9 cellular contexts compared by ENCODE assay signal in genomic region chr3:14598143-14598569, GRCh38. TPM values are rescaled to one million over a fixed set of nuclear protein-coding genes. Genes with fewer than 3 reads are reported as not detected.
DNase-seq lines count a peak whose midpoint lies in the region; ATAC-seq, FAIRE-seq and TF ChIP-seq lines count a peak whose summit lies in the region.
"Had no signal": no experiment of that assay in that cellular context is flagged by ENCODE, and none has a peak within 500 bp of the region (broad histone marks: within the 10 kb centered on the region; RNA-seq: fewer than 3 reads in every experiment).

No MANE protein-coding gene starts in this region.

- no peak overlapping the region for H3K4me3 ChIP-seq in Peyer's patch
- H3K4me3 ChIP-seq: upper lobe of left lung had no signal

- H3K4me3 Mint-ChIP-seq in activated naive CD4-positive, alpha-beta T cell treated with anti-CD3 and anti-CD28 coated beads for 36 hours = no peak overlapping the region

- peaks cover 0 to 8% of the 10 kb centered on the region in 2 donors for H3K27me3 ChIP-seq in Peyer's patch

- no peak overlapping the region for H3K27ac Mint-ChIP-seq in activated naive CD4-positive, alpha-beta T cell treated with anti-CD3 and anti-CD28 coated beads for 36 hours

- no peak overlapping the region for H3K27ac ChIP-seq in Peyer's patch
- H3K27ac ChIP-seq: upper lobe of left lung had no signal

- no peak for TF ChIP-seq CTCF in Peyer's patch (IDR thresholded peaks at IDR 0.05)

- FAIRE-seq in GM12891 (lab: Jason Lieb, UNC) = peak; percentile 65

- H3K36me3 Mint-ChIP-seq in activated naive CD4-positive, alpha-beta T cell treated with anti-CD3 and anti-CD28 coated beads for 36 hours (ENCODE audit: low read depth) = no peaks in the 10 kb centered on the region

- ATAC-seq in HG03159 (IDR thresholded peaks at IDR 0.05; ENCODE audit: unreplicated experiment) (no peak), GM19467 (IDR thresholded peaks at IDR 0.05; ENCODE audit: unreplicated experiment) (no peak)

- intact Hi-C loops in activated naive CD4-positive, alpha-beta T cell treated with anti-CD3 and anti-CD28 coated beads for 36 hours (cut with micrococcal nuclease) = loop anchor here (1.0 kb wide), 1 partner anchor 53 kb away; the partner anchor contains the start of gene CCDC174

- H3K4me1 ChIP-seq in Peyer's patch = peaks cover 0 to 8% (median 0%) of the 10 kb centered on the region in 4 donors

- CTCF ChIA-PET in activated naive CD4-positive, alpha-beta T cell treated with anti-CD3 and anti-CD28 coated beads for 36 hours (lab: Charles Lee) = no interaction called here

- peak; percentile 35 for DNase-seq in GM12891 (ENCODE audit: insufficient read length, low spot score)
- DNase-seq in OCI-M2 (lab: John Stamatoyannopoulos, UW; ENCODE audit: unreplicated experiment) = peak; percentile 31
- DNase-seq in activated naive CD4-positive, alpha-beta T cell treated with anti-CD3 and anti-CD28 coated beads for 36 hours = peak; percentile 81
- DNase-seq in kidney glomerular epithelial cell (lab: John Stamatoyannopoulos, UW) = peak; percentile 11
- DNase-seq in Peyer's patch = no peak
- DNase-seq in DMS79 treated with DMSO at 0.1 percent for 48 hours (lab: John Stamatoyannopoulos, UW) = no peak
- DNase-seq: upper lobe of left lung had no signal

- H3K9me3 Mint-ChIP-seq in activated naive CD4-positive, alpha-beta T cell treated with anti-CD3 and anti-CD28 coated beads for 36 hours = no peaks in the 10 kb centered on the region

- H3K9me3 ChIP-seq in Peyer's patch = no peaks in the 10 kb centered on the region
- H3K9me3 ChIP-seq: upper lobe of left lung had no signal

- H3K27me3 Mint-ChIP-seq in activated naive CD4-positive, alpha-beta T cell treated with anti-CD3 and anti-CD28 coated beads for 36 hours (ENCODE audit: low read depth) = peaks cover 44% of the 10 kb centered on the region

- no peaks in the 10 kb centered on the region for H3K36me3 ChIP-seq in Peyer's patch
- H3K36me3 ChIP-seq: upper lobe of left lung had no signal

- TF ChIP-seq POLR2A in GM12891 (IDR thresholded peaks at IDR 0.05; ENCODE audit: low read depth, low read length) (no peak), Peyer's patch (IDR thresholded peaks at IDR 0.05) (no peak)

- H3K4me1 Mint-ChIP-seq in activated naive CD4-positive, alpha-beta T cell treated with anti-CD3 and anti-CD28 coated beads for 36 hours (ENCODE audit: low read depth) = peaks cover 3% of the 10 kb centered on the region

TF ChIP-seq in GM12891, 5 proteins besides CTCF, POLR2A, EP300 and RAD21:
- no peak for TF ChIP-seq POU2F2 (IDR thresholded peaks at IDR 0.05; ENCODE audit: low read depth, low read length)
- no peak for TF ChIP-seq PAX5 (IDR thresholded peaks at IDR 0.05; ENCODE audit: insufficient read depth, low read length, severe bottlenecking)
- no peak for TF ChIP-seq TAF1 (IDR thresholded peaks at IDR 0.05; ENCODE audit: low read depth, low read length)
- TF ChIP-seq SPI1 (IDR thresholded peaks at IDR 0.05; ENCODE audit: low read depth, low read length) = no peak
- TF ChIP-seq POLR2AphosphoS5 (IDR thresholded peaks at IDR 0.05; ENCODE audit: low read depth, low read length) = no peak

RNA-seq across cellular contexts. Expression of gene CCDC174, which starts 53.4 kb away (rescaled TPM):
- polyA plus RNA-seq in GM12891 (2012; ENCODE audit: low read depth, missing spikeins) = 10.7 TPM
- 10 to 100 TPM; 16.1 to 20.7 TPM for total RNA-seq in activated naive CD4-positive, alpha-beta T cell treated with anti-CD3 and anti-CD28 coated beads for 36 hours
- 10 to 100 TPM; 20.1 to 55.3 (median 42.0) TPM for total RNA-seq in Peyer's patch

RNA-seq across cellular contexts. Expression of gene GRIP2, which starts 58.0 kb away (rescaled TPM):
- not detected for polyA plus RNA-seq in GM12891 (2012; ENCODE audit: low read depth, missing spikeins)
- total RNA-seq in activated naive CD4-positive, alpha-beta T cell treated with anti-CD3 and anti-CD28 coated beads for 36 hours = not detected
- total RNA-seq in Peyer's patch = 10 to 100 TPM in 1 of 4 donors, 1 to 10 TPM in 1, under 1 TPM in 1, not detected in 1; 0.80 to 12.4 (median 1.4) TPM

Comparison
In these comparisons a context has a peak if more than half of its experiments do, and no peak if none do; other contexts are left out.
1. DNase-seq: peak in GM12891 (single experiment), OCI-M2 (single experiment), activated naive CD4-positive, alpha-beta T cell treated with anti-CD3 and anti-CD28 coated beads for 36 hours (single experiment) and kidney glomerular epithelial cell (single experiment); none in Peyer's patch (0 of 3) and DMS79 treated with DMSO at 0.1 percent for 48 hours (single experiment).